ENCODE assay signal across 8 cellular contexts in the genomic region with DNA sequence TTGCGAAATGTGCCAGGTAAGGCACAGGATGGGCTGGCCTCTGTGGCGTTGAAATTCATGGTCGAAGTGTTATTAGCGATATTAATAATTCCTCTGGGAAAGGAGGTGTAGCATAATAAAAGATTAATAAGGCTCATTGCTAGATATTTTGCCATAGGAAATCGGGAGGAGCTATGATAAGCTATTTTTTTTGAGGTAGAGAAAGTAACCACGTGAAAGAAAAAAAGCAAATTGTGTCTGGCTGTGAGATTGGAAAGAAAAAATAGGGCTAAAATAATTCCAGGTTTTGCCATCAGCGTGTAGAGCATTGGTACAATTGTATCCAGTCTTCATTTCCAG. TPM values are rescaled to one million over a fixed set of nuclear protein-coding genes. Genes with fewer than 3 reads are reported as not detected.
DNase-seq lines count a peak whose midpoint lies in the region; ATAC-seq and TF ChIP-seq lines count a peak whose summit lies in the region.

No MANE protein-coding gene starts in this region.

- CTCF ChIA-PET in CD8-positive, alpha-beta memory T cell (lab: Charles Lee): interaction anchor here (0.8 to 3.8 kb wide), 3 partner anchors 8 to 263 kb away, joined by 3 to 12 read pairs (median 4); no protein-coding TSS in a partner anchor
- CTCF ChIA-PET in RWPE1 (lab: Yijun Ruan, JAX): interaction anchor here (0.6 to 1.5 kb wide), 2 partner anchors 288 to 437 kb away, joined by 3 to 5 read pairs; no protein-coding TSS in a partner anchor

- H3K4me3 Mint-ChIP-seq in CD8-positive, alpha-beta memory T cell: peak overlapping the region; percentile 85 to 92 (median 89)

- POLR2A ChIA-PET in CD8-positive, alpha-beta memory T cell (lab: Charles Lee): no interaction called here
- POLR2A ChIA-PET in RWPE1 (lab: Yijun Ruan, JAX; ENCODE audit: low non-redundant PET): no interaction called here

- peak overlapping the region; percentile 65 for H2AFZ ChIP-seq in parathyroid adenoma

- no peak for DNase-seq in CD8-positive, alpha-beta memory T cell
- DNase-seq in RWPE1 (ENCODE audit: low spot score) (no peak), esophagus muscularis mucosa (ENCODE audit: extremely low spot score) (no peak), mucosa of gallbladder (ENCODE audit: low spot score) (no peak), NCI-H1694 (lab: John Stamatoyannopoulos, UW) (no peak)
- no peak for DNase-seq in activated CD4-positive, alpha-beta T cell treated with anti-CD3 and anti-CD28 coated beads for 4 hours

- no peaks in the 10 kb centered on the region for H3K9me3 Mint-ChIP-seq in CD8-positive, alpha-beta memory T cell

- peaks cover 0 to 6% (median 0%) of the 10 kb centered on the region in 3 donors for H3K36me3 Mint-ChIP-seq in CD8-positive, alpha-beta memory T cell

- peaks cover 4% of the 10 kb centered on the region in 2 donors for H3K27me3 Mint-ChIP-seq in CD8-positive, alpha-beta memory T cell

- H3K36me3 ChIP-seq in CD8-positive, alpha-beta memory T cell (ENCODE audit: insufficient read depth, low read length): no peaks in the 10 kb centered on the region
- H3K36me3 ChIP-seq in esophagus muscularis mucosa (no peaks in the 10 kb centered on the region), parathyroid adenoma (ENCODE audit: control insufficient read depth, insufficient read depth, low read length) (no peaks in the 10 kb centered on the region)

- H3K27me3 ChIP-seq in CD8-positive, alpha-beta memory T cell (ENCODE audit: insufficient read depth, low read length, poor library complexity, severe bottlenecking): no peaks in the 10 kb centered on the region
- H3K27me3 ChIP-seq in esophagus muscularis mucosa (no peaks in the 10 kb centered on the region), parathyroid adenoma (ENCODE audit: control insufficient read depth, insufficient read depth, low read length) (no peaks in the 10 kb centered on the region)

- H3K27ac ChIP-seq in CD8-positive, alpha-beta memory T cell (ENCODE audit: low read depth, low read length): no peak overlapping the region
- H3K27ac ChIP-seq in RWPE1: peak overlapping the region; percentile 95
- peak overlapping the region in 3 of 4 donors; percentile 85 to 92 (median 89) for H3K27ac ChIP-seq in esophagus muscularis mucosa (replicated peaks in 1 of 4)
- H3K27ac ChIP-seq in parathyroid adenoma: peak overlapping the region; percentile 83

- H3K4me1 Mint-ChIP-seq in CD8-positive, alpha-beta memory T cell: peaks cover 26 to 46% (median 34%) of the 10 kb centered on the region in 3 donors

- H3K9me3 ChIP-seq in CD8-positive, alpha-beta memory T cell (ENCODE audit: low read length): no peaks in the 10 kb centered on the region
- H3K9me3 ChIP-seq in esophagus muscularis mucosa (peaks cover 0 to 3% (median 0%) of the 10 kb centered on the region in 4 donors), parathyroid adenoma (ENCODE audit: control insufficient read depth, low read length) (no peaks in the 10 kb centered on the region)

- TF ChIP-seq CTCF in RWPE1 (conservative IDR thresholded peaks at IDR 0.05; ENCODE audit: low read depth) (no peak), esophagus muscularis mucosa (IDR thresholded peaks at IDR 0.05) (no peak), parathyroid adenoma (IDR thresholded peaks at IDR 0.05) (no peak)

- no peak for ATAC-seq in HG03354 (IDR thresholded peaks at IDR 0.05; ENCODE audit: poor library complexity, severe bottlenecking, unreplicated experiment)

- TF ChIP-seq POLR2A in esophagus muscularis mucosa (IDR thresholded peaks at IDR 0.05; ENCODE audit: low read depth): no peak

- H3K9ac ChIP-seq in parathyroid adenoma: no peak overlapping the region

- no peak for TF ChIP-seq EP300 in esophagus muscularis mucosa (IDR thresholded peaks at IDR 0.05)

- H3K4me2 ChIP-seq in parathyroid adenoma (ENCODE audit: low read length): peak overlapping the region; percentile 73

- H3K4me1 ChIP-seq in CD8-positive, alpha-beta memory T cell (ENCODE audit: insufficient read depth, low read length): peaks cover 22% of the 10 kb centered on the region
- H3K4me1 ChIP-seq in esophagus muscularis mucosa (peaks cover 14 to 30% (median 29%) of the 10 kb centered on the region in 4 donors), parathyroid adenoma (peaks cover 6% of the 10 kb centered on the region)

- peak overlapping the region; percentile 64 for H3K4me3 ChIP-seq in CD8-positive, alpha-beta memory T cell (ENCODE audit: low read length)
- H3K4me3 ChIP-seq in esophagus muscularis mucosa: peak overlapping the region; percentile 80 to 98 (median 92)
- H3K4me3 ChIP-seq in parathyroid adenoma (ENCODE audit: low read depth, low read length): peak overlapping the region; percentile 79

- peaks cover 25% of the 10 kb centered on the region for H3K79me2 ChIP-seq in parathyroid adenoma

- WGBS in esophagus muscularis mucosa: 3% methylated on average over 7 of the region's 7 CpGs

- intact Hi-C loops in esophagus muscularis mucosa (cut with DNase I): loop anchor here (10.0 kb wide), 2 partner anchors 152 to 438 kb away; no protein-coding TSS in a partner anchor

- peak overlapping the region; percentile 48 to 97 (median 81) for H3K27ac Mint-ChIP-seq in CD8-positive, alpha-beta memory T cell

RNA-seq across cellular contexts. Expression of gene TANC2, which starts 1.0 kb away (rescaled TPM):
- total RNA-seq in CD8-positive, alpha-beta memory T cell: 1 to 10 TPM; 6.3 to 6.8 TPM
- polyA plus RNA-seq in CD8-positive, alpha-beta memory T cell: 3.2 TPM
- 10 to 100 TPM in 3 of 4 donors, 1 to 10 TPM in 1; 7.5 to 21.3 (median 14.6) TPM for total RNA-seq in esophagus muscularis mucosa
- 32.4 TPM for total RNA-seq in mucosa of gallbladder
